ENCODE assay signal across 8 cellular contexts in the genomic region with DNA sequence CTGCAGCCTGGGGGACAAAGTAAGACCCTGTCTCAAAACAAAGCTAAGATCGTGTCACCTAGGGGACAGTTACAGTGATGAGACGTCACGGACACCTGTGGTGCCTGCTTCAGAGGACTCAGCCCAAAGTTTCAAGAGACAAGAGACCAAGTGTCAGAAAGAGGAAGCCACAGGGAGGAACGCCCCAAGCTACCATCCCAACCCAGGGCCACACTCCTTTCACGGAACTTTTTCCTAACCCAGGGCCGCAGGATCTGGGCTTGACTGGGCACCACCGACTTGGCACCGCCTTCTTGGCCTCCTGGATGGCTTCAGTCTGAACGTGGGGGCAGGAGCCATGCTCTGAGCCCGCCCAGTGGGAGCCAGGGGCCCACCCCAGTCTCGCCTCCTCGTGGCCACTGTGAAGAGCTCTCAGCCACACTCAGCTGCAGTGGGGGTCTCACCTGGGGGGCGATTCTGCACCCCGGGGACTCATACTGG. TPM values are rescaled to one million over a fixed set of nuclear protein-coding genes. Genes with fewer than 3 reads are reported as not detected.
DNase-seq lines count a peak whose midpoint lies in the region; ATAC-seq and TF ChIP-seq lines count a peak whose summit lies in the region.

No MANE protein-coding gene starts in this region.

- peaks cover 68% of the 10 kb centered on the region for H3K4me1 Mint-ChIP-seq in activated T-cell treated with anti-CD3 and anti-CD28 coated beads, Interleukin-2, amount 50 U/mL, for 24 hours (ENCODE audit: low read depth)
- H3K4me1 Mint-ChIP-seq in natural killer cell: peaks cover 64 to 65% of the 10 kb centered on the region in 2 donors

- intact Hi-C loops in natural killer cell (cut with micrococcal nuclease) (loop anchor here (1.0 to 5.0 kb wide), 5 partner anchors 9 to 205 kb away; partner anchors contain the start of genes IZUMO4, MOB3A, PLEKHJ1 and SF3A2), lower leg skin (cut with DNase I; ENCODE audit: low total_unique reads) (no loop called here)

- peak overlapping the region; percentile 92 for H3K27ac Mint-ChIP-seq in activated T-cell treated with anti-CD3 and anti-CD28 coated beads, Interleukin-2, amount 50 U/mL, for 24 hours
- H3K27ac Mint-ChIP-seq in natural killer cell: peak overlapping the region; percentile 95 to 99

- WGBS in lower leg skin, 2 donors: 69% methylated on average over 12 to 14 of the region's 14 CpGs

- peak; percentile 28 for ATAC-seq in HG03135 (IDR thresholded peaks at IDR 0.05; ENCODE audit: unreplicated experiment)
- peak; percentile 8 to 34 (median 15) for ATAC-seq in natural killer cell
- no peak for ATAC-seq in HG03432 (IDR thresholded peaks at IDR 0.05; ENCODE audit: unreplicated experiment)

- H3K4me3 Mint-ChIP-seq in activated T-cell treated with anti-CD3 and anti-CD28 coated beads, Interleukin-2, amount 50 U/mL, for 24 hours: peak overlapping the region; percentile 96
- H3K4me3 Mint-ChIP-seq in natural killer cell: peak overlapping the region; percentile 80

- TF ChIP-seq CTCF in natural killer cell (IDR thresholded peaks at IDR 0.05) (peak; percentile 17), lower leg skin (IDR thresholded peaks at IDR 0.05) (no peak)

- TF ChIP-seq POLR2A in GM10847 (IDR thresholded peaks at IDR 0.05; ENCODE audit: extremely low read depth, insufficient read length) (peak; percentile 33), lower leg skin (IDR thresholded peaks at IDR 0.05) (no peak)

- no peaks in the 10 kb centered on the region for H3K27me3 Mint-ChIP-seq in activated T-cell treated with anti-CD3 and anti-CD28 coated beads, Interleukin-2, amount 50 U/mL, for 24 hours
- H3K27me3 Mint-ChIP-seq in natural killer cell (ENCODE audit: low read depth in 2 of 2): no peaks in the 10 kb centered on the region

- no peak overlapping the region for H3K4me3 ChIP-seq in lower leg skin (ENCODE audit: low read depth, poor library complexity, severe bottlenecking)

- DNase-seq in activated T-cell treated with anti-CD3 and anti-CD28 coated beads, Interleukin-2, amount 50 U/mL, for 24 hours: peak; percentile 48
- DNase-seq in natural killer cell (no peak), GM03348 (ENCODE audit: low spot score) (no peak), NCI-H2196 (lab: John Stamatoyannopoulos, UW; ENCODE audit: unreplicated experiment) (no peak), lower leg skin (ENCODE audit: low spot score in 2 of 2) (no peak)

- H3K36me3 Mint-ChIP-seq in activated T-cell treated with anti-CD3 and anti-CD28 coated beads, Interleukin-2, amount 50 U/mL, for 24 hours (ENCODE audit: low read depth): peaks cover 41% of the 10 kb centered on the region
- H3K36me3 Mint-ChIP-seq in natural killer cell: no peaks in the 10 kb centered on the region

- no peaks in the 10 kb centered on the region for H3K9me3 Mint-ChIP-seq in activated T-cell treated with anti-CD3 and anti-CD28 coated beads, Interleukin-2, amount 50 U/mL, for 24 hours
- no peaks in the 10 kb centered on the region for H3K9me3 Mint-ChIP-seq in natural killer cell

RNA-seq across cellular contexts. Expression of gene MOB3A, which starts 8.5 kb away (rescaled TPM):
- 100 to 1,000 TPM; 239 to 314 (median 246) TPM for total RNA-seq in natural killer cell
- total RNA-seq in lower leg skin: 10 to 100 TPM; 26.4 to 46.0 (median 34.5) TPM

RNA-seq across cellular contexts. Expression of gene IZUMO4, which starts 9.1 kb away (rescaled TPM):
- 1 to 10 TPM; 3.3 to 7.6 (median 7.1) TPM for total RNA-seq in natural killer cell
- total RNA-seq in lower leg skin: 1 to 10 TPM in 3 of 4 donors, under 1 TPM in 1; 0.25 to 8.8 (median 4.3) TPM

RNA-seq across cellular contexts. Expression of gene MKNK2, which starts 36.6 kb away (rescaled TPM):
- total RNA-seq in natural killer cell: 100 to 1,000 TPM; 259 to 389 (median 322) TPM
- total RNA-seq in lower leg skin: 100 to 1,000 TPM; 224 to 367 (median 251) TPM

Comparison
In these comparisons a context has a peak if more than half of its experiments do, and no peak if none do; other contexts are left out.
1. RNA of gene MOB3A, which starts 8.5 kb away (total RNA-seq): 239 to 314 TPM in natural killer cell; 26.4 to 46.0 TPM in lower leg skin; every median in the first group is over 4 times any median in the second.